ENCODE assay signal across 10 cellular contexts in genomic region chr4:109298279-109299010, GRCh38. TPM values are rescaled to one million over a fixed set of nuclear protein-coding genes. Genes with fewer than 3 reads are reported as not detected.
A peak's percentile ranks its signal among the peaks of the same experiment; 100 is the strongest.
DNase-seq lines count a peak whose midpoint lies in the region; ATAC-seq, FAIRE-seq and TF ChIP-seq lines count a peak whose summit lies in the region.
"Had no signal": no experiment of that assay in that cellular context is flagged by ENCODE, and none has a peak within 500 bp of the region (broad histone marks: within the 10 kb centered on the region; RNA-seq: fewer than 3 reads in every experiment).

No MANE protein-coding gene starts in this region.

- H3K4me2 ChIP-seq in OCI-LY1 (ENCODE audit: low read length): no peak overlapping the region

- no peaks in the 10 kb centered on the region for H3K36me3 ChIP-seq in OCI-LY1 (ENCODE audit: insufficient read depth, low read length)

- no peak overlapping the region for H3K9ac ChIP-seq in OCI-LY1 (ENCODE audit: low read length)

- H2AFZ ChIP-seq in OCI-LY1 (ENCODE audit: low read length): no peak overlapping the region

- ATAC-seq in GM19467 (IDR thresholded peaks at IDR 0.05; ENCODE audit: unreplicated experiment): no peak

- H3K79me2 ChIP-seq in OCI-LY1 (ENCODE audit: insufficient read depth, low read length): no peaks in the 10 kb centered on the region

- H3K4me3 ChIP-seq in OCI-LY1 (ENCODE audit: low read depth, low read length, poor library complexity, severe bottlenecking): no peak overlapping the region

- H3K27me3 ChIP-seq in OCI-LY1 (ENCODE audit: insufficient read depth, low read length): no peaks in the 10 kb centered on the region

- H4K20me1 ChIP-seq in OCI-LY1 (ENCODE audit: insufficient read depth, low read length): no peaks in the 10 kb centered on the region

- no peaks in the 10 kb centered on the region for H3F3A ChIP-seq in OCI-LY1 (ENCODE audit: insufficient read depth, low read length)

- H3K27me3 Mint-ChIP-seq in T-helper 2 cell treated with Interferon-gamma antibody and Interleukin-4, amounts not matched to agents 5 μg/mL and 100 μg/mL, for 36 hours (ENCODE audit: low read depth): peaks cover 68% of the 10 kb centered on the region

- H3K27ac Mint-ChIP-seq in T-helper 2 cell treated with Interferon-gamma antibody and Interleukin-4, amounts not matched to agents 5 μg/mL and 100 μg/mL, for 36 hours: no peak overlapping the region

- H3K4me3 Mint-ChIP-seq in T-helper 2 cell treated with Interferon-gamma antibody and Interleukin-4, amounts not matched to agents 5 μg/mL and 100 μg/mL, for 36 hours: no peak overlapping the region

- peaks cover 8% of the 10 kb centered on the region for H3K4me1 Mint-ChIP-seq in T-helper 2 cell treated with Interferon-gamma antibody and Interleukin-4, amounts not matched to agents 5 μg/mL and 100 μg/mL, for 36 hours (ENCODE audit: low read depth)

- peak; percentile 6 for FAIRE-seq in frontal cortex (lab: Jason Lieb, UNC)
- FAIRE-seq: RCC 7860 had no signal

- no peaks in the 10 kb centered on the region for H3K9me3 Mint-ChIP-seq in T-helper 2 cell treated with Interferon-gamma antibody and Interleukin-4, amounts not matched to agents 5 μg/mL and 100 μg/mL, for 36 hours

- peak; percentile 13 for DNase-seq in 8988T
- no peak for DNase-seq in frontal cortex (ENCODE audit: low spot score in 2 of 2)
- no peak for DNase-seq in T-helper 2 cell treated with Interferon-gamma antibody and Interleukin-4, amounts not matched to agents 5 μg/mL and 100 μg/mL, for 36 hours (ENCODE audit: low spot score)
- DNase-seq in activated naive CD4-positive, alpha-beta T cell treated with anti-CD3 and anti-CD28 coated beads, Interleukin-2, amount 50 U/mL, for 16 hours: no peak
- no peak for DNase-seq in stimulated activated CD4-positive, alpha-beta T cell treated with anti-CD3 and anti-CD28 coated beads, Interleukin-2, amount 100 ng/mL, for 24 hours
- DNase-seq: effector CD4-positive, alpha-beta T cell had no signal

- no peaks in the 10 kb centered on the region for H3K9me3 ChIP-seq in OCI-LY1 (ENCODE audit: low read length)

- H3K27ac ChIP-seq in OCI-LY1 (ENCODE audit: low read depth, low read length, poor library complexity, severe bottlenecking): no peak overlapping the region

- H3K9me2 ChIP-seq in OCI-LY1 (ENCODE audit: low read depth, low read length): no peaks in the 10 kb centered on the region

- H3K4me1 ChIP-seq in OCI-LY1 (ENCODE audit: insufficient read depth, low read length, severe bottlenecking): no peaks in the 10 kb centered on the region

- TF ChIP-seq CTCF in GM12874 (IDR thresholded peaks at IDR 0.05; ENCODE audit: insufficient read depth, low read depth, low read length) (peak; percentile 51; the same call in 1 of the 2 replicates), OCI-LY1 (IDR thresholded peaks at IDR 0.05; ENCODE audit: low read length) (peak; percentile 58)

- H3K36me3 Mint-ChIP-seq in T-helper 2 cell treated with Interferon-gamma antibody and Interleukin-4, amounts not matched to agents 5 μg/mL and 100 μg/mL, for 36 hours (ENCODE audit: low read depth): no peaks in the 10 kb centered on the region

RNA-seq across cellular contexts. Expression of gene COL25A1, which starts 4.0 kb away (rescaled TPM):
- total RNA-seq in frontal cortex: 14.7 TPM
